12 cellular contexts compared by ENCODE assay signal in genomic region chr9:124778575-124779367, GRCh38. TPM values are rescaled to one million over a fixed set of nuclear protein-coding genes. Genes with fewer than 3 reads are reported as not detected.
DNase-seq lines count a peak whose midpoint lies in the region; ATAC-seq and TF ChIP-seq lines count a peak whose summit lies in the region.
"Had no signal": no experiment of that assay in that cellular context is flagged by ENCODE, and none has a peak within 500 bp of the region (broad histone marks: within the 10 kb centered on the region; RNA-seq: fewer than 3 reads in every experiment).

No MANE protein-coding gene starts in this region.

- H3K36me3 ChIP-seq in stomach = no peaks in the 10 kb centered on the region

- DNase-seq in DMS53 (lab: John Stamatoyannopoulos, UW) (peak; percentile 76), DMS53 treated with DMSO at 0.1 percent for 48 hours (lab: John Stamatoyannopoulos, UW; ENCODE audit: unreplicated experiment) (no peak), lower leg skin (ENCODE audit: low spot score in 2 of 2) (peak; percentile 12 to 74), stomach (peak; percentile 19), NOMO-1 treated with DMSO at 0.1 percent for 48 hours (lab: John Stamatoyannopoulos, UW; ENCODE audit: unreplicated experiment) (no peak), RPMI8226 (no peak)
- peak; percentile 39 for DNase-seq in activated CD8-positive, alpha-beta memory T cell treated with anti-CD3 and anti-CD28 coated beads, Interleukin-2, amount 50 U/mL, for 48 hours
- DNase-seq: activated T-cell treated with anti-CD3 and anti-CD28 coated beads, Interleukin-2, amount 50 U/mL, for 4 hours; MM.1S; stimulated activated naive CD4-positive, alpha-beta T cell had no signal

- no peaks in the 10 kb centered on the region for H3K9me3 ChIP-seq in stomach

- peaks cover 14 to 57% (median 34%) of the 10 kb centered on the region in 4 donors for H3K4me1 ChIP-seq in stomach

- peaks cover 0 to 27% (median 19%) of the 10 kb centered on the region in 3 donors for H3K27me3 ChIP-seq in stomach

- ATAC-seq in HG02623 (IDR thresholded peaks at IDR 0.05; ENCODE audit: unreplicated experiment) = no peak
- ATAC-seq: activated T-cell treated with anti-CD3 and anti-CD28 coated beads, Interleukin-2, amount 50 U/mL, for 4 hours had no signal

- WGBS in lower leg skin, 2 donors = 74 to 78% methylated on average over 11 of the region's 11 CpGs
- 65 to 75% (median 70%) methylated on average over 11 of the region's 11 CpGs for WGBS in stomach, 5 donors

- no peak for TF ChIP-seq POLR2A in lower leg skin (IDR thresholded peaks at IDR 0.05)
- no peak for TF ChIP-seq POLR2A in stomach (IDR thresholded peaks at IDR 0.05)

- intact Hi-C loops in lower leg skin (cut with DNase I; ENCODE audit: low total_unique reads) = loop anchor here (10.0 kb wide), 1 partner anchor 596 kb away; no protein-coding TSS in a partner anchor
- intact Hi-C loops in stomach (cut with DNase I; ENCODE audit: low total_unique reads) = loop anchor here (5.0 kb wide), 1 partner anchor 594 kb away; no protein-coding TSS in a partner anchor

- H3K4me3 ChIP-seq in lower leg skin (ENCODE audit: low read depth, poor library complexity, severe bottlenecking) = no peak overlapping the region
- H3K4me3 ChIP-seq in stomach = no peak overlapping the region

- TF ChIP-seq CTCF in lower leg skin (IDR thresholded peaks at IDR 0.05) (no peak), stomach (IDR thresholded peaks at IDR 0.05) (no peak)

- H3K27ac ChIP-seq in stomach = peak overlapping the region in 3 of 5 donors; percentile 42 to 82 (median 74)
- H3K27ac ChIP-seq: 22Rv1 had no signal

- no peak for TF ChIP-seq EP300 in stomach (IDR thresholded peaks at IDR 0.05)

RNA-seq across cellular contexts. Expression of gene OLFML2A, which starts 1.8 kb away (rescaled TPM):
- 10 to 100 TPM; 13.7 to 33.1 (median 25.7) TPM for total RNA-seq in lower leg skin
- 10 to 100 TPM in 1 of 5 donors, 1 to 10 TPM in 4; 1.7 to 91.2 (median 4.1) TPM for total RNA-seq in stomach
- polyA plus RNA-seq in stomach = 1 to 10 TPM in 1 of 3 donors, under 1 TPM in 2; 0.56 to 3.9 (median 0.61) TPM

RNA-seq across cellular contexts. Expression of gene NR6A1, which starts 7.7 kb away (rescaled TPM):
- total RNA-seq in lower leg skin (1 to 10 TPM; 3.0 to 4.9 (median 3.8) TPM), stomach (1 to 10 TPM in 4 of 5 donors, not detected in 1; 1.5 to 3.2 (median 2.9) TPM)
- under 1 TPM; 0.15 to 0.60 (median 0.44) TPM for polyA plus RNA-seq in stomach

Comparison
In these comparisons a context has a peak if more than half of its experiments do, and no peak if none do; other contexts are left out.
1. DNase-seq: peak in DMS53 (single experiment), activated CD8-positive, alpha-beta memory T cell treated with anti-CD3 and anti-CD28 coated beads, Interleukin-2, amount 50 U/mL, for 48 hours (single experiment), lower leg skin (2 of 2) and stomach (single experiment); none in DMS53 treated with DMSO at 0.1 percent for 48 hours (single experiment), NOMO-1 treated with DMSO at 0.1 percent for 48 hours (single experiment) and RPMI8226 (single experiment).